Comparison of ENCODE assay signal across 9 cellular contexts in the genomic region with DNA sequence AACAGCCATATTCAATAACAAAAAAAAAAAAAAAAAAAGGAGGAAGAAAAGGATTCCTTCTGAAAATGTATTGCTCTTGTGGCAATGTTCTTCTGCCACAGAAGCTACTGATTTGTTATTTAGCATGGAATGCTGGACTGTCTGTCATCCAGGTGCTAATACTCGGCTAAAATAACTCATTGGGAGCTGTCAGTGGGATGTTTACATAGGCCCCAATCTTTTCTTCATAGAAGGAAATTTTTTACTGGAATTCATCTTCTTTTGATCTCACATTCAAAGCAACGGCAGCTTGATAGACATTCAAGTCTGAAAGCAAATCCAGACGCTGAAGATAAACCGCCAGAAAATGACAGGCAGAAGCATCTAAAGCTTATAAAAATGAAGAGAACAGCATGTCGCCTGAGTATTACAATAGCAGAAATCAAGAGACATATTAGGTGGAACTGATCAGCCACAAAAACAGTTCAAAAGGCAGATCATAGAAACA.
DNase-seq lines count a peak whose midpoint lies in the region; ATAC-seq and TF ChIP-seq lines count a peak whose summit lies in the region.
"Had no signal": no experiment of that assay in that cellular context is flagged by ENCODE, and none has a peak within 500 bp of the region (broad histone marks: within the 10 kb centered on the region; RNA-seq: fewer than 3 reads in every experiment).

No MANE protein-coding gene starts in this region.

- H3K4me3 ChIP-seq in right lobe of liver (no peak overlapping the region), stomach (peak overlapping the region; percentile 47 to 55 (median 49))

- peaks cover 1% of the 10 kb centered on the region for H3K36me3 Mint-ChIP-seq in T-helper 1 cell treated with Interleukin-12 subunit alpha and Interleukin-12 subunit beta and Interleukin-4 antibody, amounts not matched to agents 30 μg/mL and 1 μg/mL, for 36 hours (ENCODE audit: low read depth)
- H3K36me3 Mint-ChIP-seq in activated T-helper 1 cell treated with anti-CD3 and anti-CD28 coated beads, Interleukin-12 subunit alpha, Interleukin-12 subunit beta, Interleukin-2, Interleukin-4 antibody, amounts not matched to agents 30 ng/mL and 10 ng/mL and 1 ng/mL, durations not matched to agents 14 hours and 24 hours and 36 hours (ENCODE audit: low read depth), result peaks cover 4% of the 10 kb centered on the region

- H3K27ac ChIP-seq in right lobe of liver, result peak overlapping the region; percentile 90 to 95 (median 95)
- H3K27ac ChIP-seq in stomach, result peak overlapping the region; percentile 88 to 93 (median 91)

- TF ChIP-seq EP300 in stomach (IDR thresholded peaks at IDR 0.05), result no peak

- H3K27me3 ChIP-seq in right lobe of liver (no peaks in the 10 kb centered on the region), stomach (no peaks in the 10 kb centered on the region)

- H3K4me1 Mint-ChIP-seq in T-helper 1 cell treated with Interleukin-12 subunit alpha and Interleukin-12 subunit beta and Interleukin-4 antibody, amounts not matched to agents 30 μg/mL and 1 μg/mL, for 36 hours (ENCODE audit: low read depth), result peaks cover 49% of the 10 kb centered on the region
- H3K4me1 Mint-ChIP-seq in activated T-helper 1 cell treated with anti-CD3 and anti-CD28 coated beads, Interleukin-12 subunit alpha, Interleukin-12 subunit beta, Interleukin-2, Interleukin-4 antibody, amounts not matched to agents 30 ng/mL and 10 ng/mL and 1 ng/mL, durations not matched to agents 14 hours and 24 hours and 36 hours (ENCODE audit: low read depth), result peaks cover 60% of the 10 kb centered on the region

- H3K4me1 ChIP-seq in right lobe of liver (peaks cover 0 to 61% (median 30%) of the 10 kb centered on the region in 4 donors), stomach (peaks cover 43 to 93% (median 63%) of the 10 kb centered on the region in 4 donors)

- H3K9me3 ChIP-seq in right lobe of liver (no peaks in the 10 kb centered on the region), stomach (no peaks in the 10 kb centered on the region)

- DNase-seq in T-helper 1 cell (no peak), right lobe of liver (no peak), stomach (no peak), NCI-H226 (no peak), activated gamma-delta T cell treated with Interleukin-2 at 50 U/mL for 16 hours (no peak)
- no peak for DNase-seq in activated T-helper 1 cell treated with anti-CD3 and anti-CD28 coated beads, Interleukin-12 subunit alpha, Interleukin-12 subunit beta, Interleukin-2, Interleukin-4 antibody, amounts not matched to agents 30 ng/mL and 10 ng/mL and 1 ng/mL, durations not matched to agents 14 hours and 24 hours and 36 hours (ENCODE audit: low spot score)
- DNase-seq: MM.1S had no signal

- ATAC-seq in right lobe of liver (no peak), GM19455 (IDR thresholded peaks at IDR 0.05; ENCODE audit: unreplicated experiment) (no peak)

- TF ChIP-seq CTCF in right lobe of liver (IDR thresholded peaks at IDR 0.05) (no peak), stomach (IDR thresholded peaks at IDR 0.05) (no peak)

- intact Hi-C loops in activated T-helper 1 cell treated with anti-CD3 and anti-CD28 coated beads, Interleukin-12 subunit alpha, Interleukin-12 subunit beta, Interleukin-2, Interleukin-4 antibody, amounts not matched to agents 30 ng/mL and 10 ng/mL and 1 ng/mL, durations not matched to agents 14 hours and 24 hours and 36 hours (cut with micrococcal nuclease), result loop anchor here (2.0 kb wide), 2 partner anchors 261 to 361 kb away; no protein-coding TSS in a partner anchor
- intact Hi-C loops in right lobe of liver (cut with DNase I), result no loop called here
- intact Hi-C loops in stomach (cut with DNase I; ENCODE audit: low total_unique reads), result no loop called here

- WGBS in right lobe of liver (ENCODE audit: insufficient coverage, low coverage, low lambda C conversion rate, missing lambda C conversion rate), result 50% methylated on average over 5 of the region's 5 CpGs
- 22 to 46% (median 32%) methylated on average over 5 of the region's 5 CpGs for WGBS in stomach, 5 donors

- H3K36me3 ChIP-seq in right lobe of liver (no peaks in the 10 kb centered on the region), stomach (no peaks in the 10 kb centered on the region)

- H3K4me3 Mint-ChIP-seq in T-helper 1 cell treated with Interleukin-12 subunit alpha and Interleukin-12 subunit beta and Interleukin-4 antibody, amounts not matched to agents 30 μg/mL and 1 μg/mL, for 36 hours, result peak overlapping the region; percentile 96
- peak overlapping the region; percentile 89 for H3K4me3 Mint-ChIP-seq in activated T-helper 1 cell treated with anti-CD3 and anti-CD28 coated beads, Interleukin-12 subunit alpha, Interleukin-12 subunit beta, Interleukin-2, Interleukin-4 antibody, amounts not matched to agents 30 ng/mL and 10 ng/mL and 1 ng/mL, durations not matched to agents 14 hours and 24 hours and 36 hours

- H3K27me3 Mint-ChIP-seq in T-helper 1 cell treated with Interleukin-12 subunit alpha and Interleukin-12 subunit beta and Interleukin-4 antibody, amounts not matched to agents 30 μg/mL and 1 μg/mL, for 36 hours (ENCODE audit: low read depth), result peaks cover 16% of the 10 kb centered on the region
- H3K27me3 Mint-ChIP-seq in activated T-helper 1 cell treated with anti-CD3 and anti-CD28 coated beads, Interleukin-12 subunit alpha, Interleukin-12 subunit beta, Interleukin-2, Interleukin-4 antibody, amounts not matched to agents 30 ng/mL and 10 ng/mL and 1 ng/mL, durations not matched to agents 14 hours and 24 hours and 36 hours (ENCODE audit: insufficient read depth), result no peaks in the 10 kb centered on the region

- TF ChIP-seq POLR2A in right lobe of liver (IDR thresholded peaks at IDR 0.05) (no peak), stomach (IDR thresholded peaks at IDR 0.05) (no peak)

- no peaks in the 10 kb centered on the region for H3K9me3 Mint-ChIP-seq in T-helper 1 cell treated with Interleukin-12 subunit alpha and Interleukin-12 subunit beta and Interleukin-4 antibody, amounts not matched to agents 30 μg/mL and 1 μg/mL, for 36 hours
- no peaks in the 10 kb centered on the region for H3K9me3 Mint-ChIP-seq in activated T-helper 1 cell treated with anti-CD3 and anti-CD28 coated beads, Interleukin-12 subunit alpha, Interleukin-12 subunit beta, Interleukin-2, Interleukin-4 antibody, amounts not matched to agents 30 ng/mL and 10 ng/mL and 1 ng/mL, durations not matched to agents 14 hours and 24 hours and 36 hours

- peak overlapping the region; percentile 97 for H3K27ac Mint-ChIP-seq in T-helper 1 cell treated with Interleukin-12 subunit alpha and Interleukin-12 subunit beta and Interleukin-4 antibody, amounts not matched to agents 30 μg/mL and 1 μg/mL, for 36 hours
- H3K27ac Mint-ChIP-seq in activated T-helper 1 cell treated with anti-CD3 and anti-CD28 coated beads, Interleukin-12 subunit alpha, Interleukin-12 subunit beta, Interleukin-2, Interleukin-4 antibody, amounts not matched to agents 30 ng/mL and 10 ng/mL and 1 ng/mL, durations not matched to agents 14 hours and 24 hours and 36 hours, result peak overlapping the region; percentile 93

Comparison
In these comparisons a context has a peak if more than half of its experiments do, and no peak if none do; other contexts are left out.
1. H3K4me3 ChIP-seq: peak in stomach (4 of 4); none in right lobe of liver (0 of 3).